12 cellular contexts compared by ENCODE assay signal in the genomic region with DNA sequence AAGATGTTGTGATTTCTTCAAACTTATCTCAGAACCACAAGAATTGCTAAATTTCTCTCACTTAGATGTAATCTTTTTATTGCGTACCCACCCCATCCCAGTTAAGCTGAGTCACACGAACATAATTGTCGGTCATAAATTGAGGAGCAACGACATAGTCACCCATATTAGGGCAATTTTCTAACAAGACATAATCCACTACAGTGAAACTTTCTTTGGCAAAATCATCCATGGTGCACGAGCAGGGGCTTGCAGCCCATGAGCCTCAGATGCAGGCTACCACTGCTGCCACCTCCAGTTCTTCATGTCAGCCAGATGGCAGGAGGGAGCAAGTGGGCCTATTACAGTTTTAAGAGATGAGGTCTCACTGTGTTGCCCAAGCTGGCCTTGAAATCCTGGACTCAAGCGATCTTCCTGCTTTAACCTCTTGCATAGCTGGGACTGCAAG.
A peak's percentile ranks its signal among the peaks of the same experiment; 100 is the strongest.
DNase-seq lines count a peak whose midpoint lies in the region; ATAC-seq and TF ChIP-seq lines count a peak whose summit lies in the region.
"Had no signal": no experiment of that assay in that cellular context is flagged by ENCODE, and none has a peak within 500 bp of the region (broad histone marks: within the 10 kb centered on the region; RNA-seq: fewer than 3 reads in every experiment).

No MANE protein-coding gene starts in this region.

- no peaks in the 10 kb centered on the region for H3K27me3 ChIP-seq in CD4-positive, alpha-beta T cell (ENCODE audit: control insufficient read depth, insufficient read depth, low read length)
- H3K27me3 ChIP-seq in Karpas-422 (ENCODE audit: low read length) (no peaks in the 10 kb centered on the region), adipocyte (replicated peaks; ENCODE audit: control insufficient read depth, insufficient read depth, low read length) (no peaks in the 10 kb centered on the region)
- H3K27me3 ChIP-seq in naive thymus-derived CD4-positive, alpha-beta T cell (ENCODE audit: control insufficient read depth in 2 of 2, insufficient read depth in 2 of 2, low read length in 2 of 2): no peaks in the 10 kb centered on the region

- no peak overlapping the region for H2AFZ ChIP-seq in Karpas-422 (ENCODE audit: low read length)

- no peak overlapping the region for H3K27ac ChIP-seq in CD4-positive, alpha-beta T cell (ENCODE audit: low read depth, low read length)
- 0 out of 2 replicates have a peak overlapping the region, but pooled peaks have one; percentile 2 for H3K27ac ChIP-seq in Karpas-422 (ENCODE audit: low read length)
- H3K27ac ChIP-seq in naive thymus-derived CD4-positive, alpha-beta T cell (ENCODE audit: low read depth, low read length): no peak overlapping the region
- H3K27ac ChIP-seq: lower lobe of right lung had no signal

- H3K79me2 ChIP-seq in Karpas-422 (ENCODE audit: low read length): peaks cover 28% of the 10 kb centered on the region

- H3K4me3 ChIP-seq in Karpas-422 (ENCODE audit: low read length) (no peak overlapping the region), adipocyte (ENCODE audit: low read length) (peak overlapping the region; percentile 56)
- H3K4me3 ChIP-seq in naive thymus-derived CD4-positive, alpha-beta T cell (ENCODE audit: low read length): no peak overlapping the region
- H3K4me3 ChIP-seq: lower lobe of right lung had no signal

- H3K36me3 Mint-ChIP-seq in CD4-positive, alpha-beta T cell (ENCODE audit: low read depth): peaks cover 55% of the 10 kb centered on the region
- peaks cover 0 to 23% (median 10%) of the 10 kb centered on the region in 5 donors for H3K36me3 Mint-ChIP-seq in naive thymus-derived CD4-positive, alpha-beta T cell

- CTCF ChIA-PET in CD4-positive, alpha-beta T cell (lab: Charles Lee): interaction anchor here (0.6 to 1.4 kb wide), 3 partner anchors 155 to 339 kb away, joined by 4 read pairs; no protein-coding TSS in a partner anchor
- CTCF ChIA-PET in naive thymus-derived CD4-positive, alpha-beta T cell (lab: Charles Lee): interaction anchor here (1.4 kb wide), 2 partner anchors 29 to 115 kb away, joined by 3 to 4 read pairs; no protein-coding TSS in a partner anchor

- no peak for DNase-seq in CD4-positive, alpha-beta T cell
- DNase-seq in Karpas-422: no peak
- DNase-seq in adipocyte (ENCODE audit: low read depth): no peak
- DNase-seq in naive thymus-derived CD4-positive, alpha-beta T cell: no peak
- no peak for DNase-seq in anterior cingulate cortex (lab: John Stamatoyannopoulos, UW)
- no peak for DNase-seq in NCI-H1105 treated with DMSO at 0.1 percent for 48 hours (lab: John Stamatoyannopoulos, UW)
- no peak for DNase-seq in cortex of kidney (lab: John Stamatoyannopoulos, UW)
- DNase-seq in NK-92 treated with Interleukin-12 subunit alpha and Interleukin-12 subunit beta, amount 100 ng/mL, for 24 hours (lab: John Stamatoyannopoulos, UW): no peak
- DNase-seq: activated CD8-positive, alpha-beta T cell treated with anti-CD3 and anti-CD28 coated beads, Interleukin-2, amount 10 ng/mL, durations not matched to agents 7 days and 5 days; erythroblast; lower lobe of right lung; NCI-H2029 treated with DMSO at 0.1 percent for 48 hours had no signal

- peak overlapping the region; percentile 3 for H3K4me2 ChIP-seq in Karpas-422 (ENCODE audit: low read depth, low read length, poor library complexity, severe bottlenecking)

- POLR2A ChIA-PET in CD4-positive, alpha-beta T cell (lab: Charles Lee): no interaction called here
- POLR2A ChIA-PET in naive thymus-derived CD4-positive, alpha-beta T cell (lab: Charles Lee): no interaction called here

- H3K36me3 ChIP-seq in Karpas-422 (ENCODE audit: insufficient read depth, low read length): peaks cover 27% of the 10 kb centered on the region; the same call in 1 of the 2 replicates
- peaks cover 33% of the 10 kb centered on the region for H3K36me3 ChIP-seq in adipocyte (ENCODE audit: control insufficient read depth, insufficient read depth, low read length, severe bottlenecking)
- H3K36me3 ChIP-seq in naive thymus-derived CD4-positive, alpha-beta T cell (ENCODE audit: control insufficient read depth in 2 of 3, insufficient read depth in 3 of 3, low read length in 3 of 3): peaks cover 0 to 33% (median 0%) of the 10 kb centered on the region in 3 experiments

- no peaks in the 10 kb centered on the region for H3K9me3 ChIP-seq in CD4-positive, alpha-beta T cell (ENCODE audit: control insufficient read depth, low read length)
- H3K9me3 ChIP-seq in Karpas-422 (ENCODE audit: low read length): no peaks in the 10 kb centered on the region
- no peaks in the 10 kb centered on the region for H3K9me3 ChIP-seq in adipocyte (ENCODE audit: control insufficient read depth, low read length)
- H3K9me3 ChIP-seq in naive thymus-derived CD4-positive, alpha-beta T cell (ENCODE audit: control insufficient read depth in 2 of 3, low read length in 3 of 3): no peaks in the 10 kb centered on the region
- H3K9me3 ChIP-seq: lower lobe of right lung had no signal

- peak overlapping the region; percentile 44 for H3K27ac Mint-ChIP-seq in CD4-positive, alpha-beta T cell
- H3K27ac Mint-ChIP-seq in naive thymus-derived CD4-positive, alpha-beta T cell: peak overlapping the region in 1 of 9 donors; percentile 6
- H3K27ac Mint-ChIP-seq: activated CD8-positive, alpha-beta T cell treated with anti-CD3 and anti-CD28 coated beads, Interleukin-2, amount 10 ng/mL, durations not matched to agents 7 days and 5 days had no signal

- ATAC-seq in CD4-positive, alpha-beta T cell (ENCODE audit: poor library complexity): no peak
- peak; percentile 14 for ATAC-seq in naive thymus-derived CD4-positive, alpha-beta T cell
- ATAC-seq: activated CD8-positive, alpha-beta T cell treated with anti-CD3 and anti-CD28 coated beads, Interleukin-2, amount 10 ng/mL, durations not matched to agents 7 days and 5 days had no signal

- no peak overlapping the region for H3K9ac ChIP-seq in Karpas-422 (ENCODE audit: low read length)
- peak overlapping the region; percentile 74 for H3K9ac ChIP-seq in adipocyte (ENCODE audit: low read length)

- H3K4me1 Mint-ChIP-seq in CD4-positive, alpha-beta T cell (ENCODE audit: low read depth): no peaks in the 10 kb centered on the region
- H3K4me1 Mint-ChIP-seq in naive thymus-derived CD4-positive, alpha-beta T cell: peaks cover 0 to 12% (median 3%) of the 10 kb centered on the region in 7 donors

- H3K9me3 Mint-ChIP-seq in CD4-positive, alpha-beta T cell: no peaks in the 10 kb centered on the region
- no peaks in the 10 kb centered on the region for H3K9me3 Mint-ChIP-seq in naive thymus-derived CD4-positive, alpha-beta T cell

- H3K9me2 ChIP-seq in Karpas-422 (replicated peaks; ENCODE audit: insufficient read depth, low read length): no peaks in the 10 kb centered on the region

- no peak for TF ChIP-seq CTCF in CD4-positive, alpha-beta T cell (IDR thresholded peaks at IDR 0.05)

- no peaks in the 10 kb centered on the region for H3K27me3 Mint-ChIP-seq in CD4-positive, alpha-beta T cell
- no peaks in the 10 kb centered on the region for H3K27me3 Mint-ChIP-seq in naive thymus-derived CD4-positive, alpha-beta T cell

- no peak overlapping the region for H3K4me3 Mint-ChIP-seq in CD4-positive, alpha-beta T cell
- no peak overlapping the region for H3K4me3 Mint-ChIP-seq in naive thymus-derived CD4-positive, alpha-beta T cell
- H3K4me3 Mint-ChIP-seq: activated CD8-positive, alpha-beta T cell treated with anti-CD3 and anti-CD28 coated beads, Interleukin-2, amount 10 ng/mL, durations not matched to agents 7 days and 5 days had no signal

- H3K4me1 ChIP-seq in Karpas-422 (ENCODE audit: low read length) (peaks cover 25% of the 10 kb centered on the region), adipocyte (ENCODE audit: control insufficient read depth, insufficient read depth, low read length) (peaks cover 43% of the 10 kb centered on the region)
- no peaks in the 10 kb centered on the region for H3K4me1 ChIP-seq in naive thymus-derived CD4-positive, alpha-beta T cell (ENCODE audit: control insufficient read depth in 2 of 2, insufficient read depth in 2 of 2, low read length in 2 of 2)
- H3K4me1 ChIP-seq: lower lobe of right lung had no signal

- intact Hi-C loops in CD4-positive, alpha-beta T cell (cut with DNase I, micrococcal nuclease): no loop called here
- intact Hi-C loops in naive thymus-derived CD4-positive, alpha-beta T cell (cut with micrococcal nuclease): no loop called here

- no peaks in the 10 kb centered on the region for H4K20me1 ChIP-seq in Karpas-422 (ENCODE audit: insufficient read depth, low read depth, low read length)
